In genomic region chr6:20605581-20605980, GRCh38 we compare ENCODE assay signal across 14 cellular contexts.
DNase-seq lines count a peak whose midpoint lies in the region; ATAC-seq and TF ChIP-seq lines count a peak whose summit lies in the region.
"Had no signal": no experiment of that assay in that cellular context is flagged by ENCODE, and none has a peak within 500 bp of the region (broad histone marks: within the 10 kb centered on the region; RNA-seq: fewer than 3 reads in every experiment).

No MANE protein-coding gene starts in this region.

- H3K79me1 ChIP-seq in mesenchymal stem cell (replicated peaks; ENCODE audit: low read length, poor library complexity, severe bottlenecking) = peaks cover 2% of the 10 kb centered on the region

- no peak overlapping the region for H4K91ac ChIP-seq in mesenchymal stem cell (ENCODE audit: low read length)

- H3K14ac ChIP-seq in mesenchymal stem cell (ENCODE audit: low read length in 2 of 2) = peak overlapping the region in 1 of 2 experiments; percentile 53

- no peak overlapping the region for H3K4ac ChIP-seq in mesenchymal stem cell (ENCODE audit: low read depth in 1 of 2, low read length in 2 of 2)

- no peak for ATAC-seq in HG02981 (IDR thresholded peaks at IDR 0.05; ENCODE audit: unreplicated experiment)
- no peak for ATAC-seq in HG02840 (IDR thresholded peaks at IDR 0.05; ENCODE audit: low FRiP score, unreplicated experiment)
- ATAC-seq: sciatic nerve; stimulated activated memory B cell treated with anti-CD40 and anti-IgM and Interleukin-4, amounts not matched to agents 10 μg/mL and 1 μg/mL and 100 μg/mL, for 72 hours had no signal

- no peak overlapping the region for H2BK12ac ChIP-seq in mesenchymal stem cell (ENCODE audit: low read length in 2 of 2)

- H3K27ac ChIP-seq in mesenchymal stem cell (ENCODE audit: low read length, poor library complexity, severe bottlenecking) = peak overlapping the region; percentile 21
- H3K27ac ChIP-seq: cardiac muscle cell, vagina had no signal

- H2AK5ac ChIP-seq in mesenchymal stem cell (ENCODE audit: low read length, severe bottlenecking) = no peak overlapping the region

- H4K8ac ChIP-seq in mesenchymal stem cell (ENCODE audit: low read length) = no peak overlapping the region

- no peak overlapping the region for H3K18ac ChIP-seq in mesenchymal stem cell (ENCODE audit: low read depth in 1 of 2, low read length in 2 of 2)

- H2BK120ac ChIP-seq in mesenchymal stem cell (ENCODE audit: low read depth, low read length) = no peak overlapping the region

- H3K4me1 ChIP-seq in mesenchymal stem cell (ENCODE audit: control insufficient read depth, insufficient read depth, low read depth, low read length) = peaks cover 1% of the 10 kb centered on the region
- H3K4me1 ChIP-seq: vagina had no signal

- no peak overlapping the region for H3K23ac ChIP-seq in mesenchymal stem cell (ENCODE audit: low read length in 2 of 2)

- H3K4me3 ChIP-seq in epithelial cell of proximal tubule (ENCODE audit: low read depth, low read length) (no peak overlapping the region), mesenchymal stem cell (ENCODE audit: insufficient read depth in 1 of 2, low read depth in 1 of 2, low read length in 2 of 2) (no peak overlapping the region)
- H3K4me3 ChIP-seq: cardiac muscle cell, vagina had no signal

- H3K36me3 ChIP-seq in mesenchymal stem cell (ENCODE audit: control insufficient read depth in 1 of 2, insufficient read depth in 2 of 2, low read depth in 1 of 2, low read length in 2 of 2) = no peaks in the 10 kb centered on the region
- H3K36me3 ChIP-seq: cardiac muscle cell, vagina had no signal

- H3K9me3 ChIP-seq in mesenchymal stem cell (ENCODE audit: control insufficient read depth, low read length) = no peaks in the 10 kb centered on the region
- H3K9me3 ChIP-seq: vagina had no signal

- no peak overlapping the region for H3K9ac ChIP-seq in mesenchymal stem cell (ENCODE audit: low read length)

- no peak overlapping the region for H3K4me2 ChIP-seq in mesenchymal stem cell (ENCODE audit: low read length, poor library complexity, severe bottlenecking)

- no peak overlapping the region for H2BK15ac ChIP-seq in mesenchymal stem cell (ENCODE audit: low read depth, poor library complexity, severe bottlenecking)

- peak; percentile 13 for DNase-seq in EL
- DNase-seq in MV-4-11 (lab: John Stamatoyannopoulos, UW) = peak; percentile 3
- DNase-seq in epithelial cell of proximal tubule (ENCODE audit: low read depth) = peak; percentile 94
- DNase-seq in mesenchymal stem cell = peak; percentile 24
- no peak for DNase-seq in DMS114 treated with DMSO at 0.1 percent for 48 hours (lab: John Stamatoyannopoulos, UW; ENCODE audit: unreplicated experiment)
- DNase-seq: activated naive CD4-positive, alpha-beta T cell; CD4-positive, alpha-beta memory T cell; NCI-H1092 had no signal

- H3K27me3 ChIP-seq in mesenchymal stem cell (ENCODE audit: control insufficient read depth in 1 of 2, insufficient read depth in 1 of 2, low read length in 2 of 2) = no peaks in the 10 kb centered on the region
- H3K27me3 ChIP-seq: cardiac muscle cell, vagina had no signal

- TF ChIP-seq CTCF in epithelial cell of proximal tubule (conservative IDR thresholded peaks at IDR 0.05; ENCODE audit: low read depth, low read length) = no peak

- no peak overlapping the region for H2AFZ ChIP-seq in mesenchymal stem cell (ENCODE audit: low read depth, low read length)

- H2BK5ac ChIP-seq in mesenchymal stem cell (ENCODE audit: low read depth, low read length, poor library complexity, severe bottlenecking) = no peak overlapping the region

- 82% methylated on average over 3 of the region's 3 CpGs for WGBS in mesenchymal stem cell
